In the genomic region with DNA sequence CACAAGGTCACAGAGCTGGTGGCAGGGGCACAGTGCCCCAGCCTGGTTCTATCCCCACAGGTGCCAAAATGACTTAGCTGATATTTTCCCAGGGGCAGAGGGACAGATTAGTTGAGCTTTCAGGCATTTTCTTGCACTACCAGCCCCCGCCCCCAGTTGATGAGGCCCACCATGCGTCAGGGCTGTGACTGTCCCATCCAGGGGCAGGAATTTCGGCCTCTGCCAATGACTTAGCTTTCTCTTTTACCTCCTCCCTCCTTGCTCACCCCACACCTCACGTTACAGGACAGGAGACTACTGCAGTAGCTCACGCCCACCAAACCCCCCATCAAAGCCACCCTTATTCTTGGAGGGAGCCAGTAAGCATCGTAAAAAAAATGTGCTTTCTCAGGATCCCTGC, we compare ENCODE assay signal across 15 cellular contexts. TPM values are rescaled to one million over a fixed set of nuclear protein-coding genes. Genes with fewer than 3 reads are reported as not detected.
DNase-seq lines count a peak whose midpoint lies in the region; ATAC-seq and TF ChIP-seq lines count a peak whose summit lies in the region.
"Had no signal": no experiment of that assay in that cellular context is flagged by ENCODE, and none has a peak within 500 bp of the region (broad histone marks: within the 10 kb centered on the region; RNA-seq: fewer than 3 reads in every experiment).

No MANE protein-coding gene starts in this region.

- H3K36me3 ChIP-seq in IMR-90 (ENCODE audit: control insufficient read depth, insufficient read depth, low read length) = no peaks in the 10 kb centered on the region
- H3K36me3 ChIP-seq: BLaER1 had no signal

- no peaks in the 10 kb centered on the region for H3K79me1 ChIP-seq in IMR-90 (ENCODE audit: low read depth in 1 of 2, low read length in 2 of 2)

- H3K4me1 Mint-ChIP-seq in nephron progenitor cell (peaks cover 34% of the 10 kb centered on the region), MCF 10A (ENCODE audit: insufficient read depth, unreplicated experiment) (no peaks in the 10 kb centered on the region)
- H3K4me1 Mint-ChIP-seq in activated T-cell treated with anti-CD3 and anti-CD28 coated beads, Interleukin-2, amount 50 U/mL, for 72 hours (ENCODE audit: low read depth) = no peaks in the 10 kb centered on the region
- H3K4me1 Mint-ChIP-seq: CD8-positive, alpha-beta memory T cell had no signal

- no peaks in the 10 kb centered on the region for H3K36me3 Mint-ChIP-seq in nephron progenitor cell (ENCODE audit: low read depth)
- no peaks in the 10 kb centered on the region for H3K36me3 Mint-ChIP-seq in activated T-cell treated with anti-CD3 and anti-CD28 coated beads, Interleukin-2, amount 50 U/mL, for 72 hours (ENCODE audit: insufficient read depth in 2 of 2)
- no peaks in the 10 kb centered on the region for H3K36me3 Mint-ChIP-seq in MCF 10A (ENCODE audit: insufficient read depth, unreplicated experiment)
- H3K36me3 Mint-ChIP-seq: CD8-positive, alpha-beta memory T cell had no signal

- H3K9ac ChIP-seq in IMR-90 (ENCODE audit: low read depth, low read length) = no peak overlapping the region
- H3K9ac ChIP-seq: BLaER1 had no signal

- no peak overlapping the region for H2BK5ac ChIP-seq in IMR-90 (ENCODE audit: low read depth, low read length, poor library complexity, severe bottlenecking)

- H3K27ac Mint-ChIP-seq in nephron progenitor cell (no peak overlapping the region), MCF 10A (ENCODE audit: low read depth, unreplicated experiment) (no peak overlapping the region)
- H3K27ac Mint-ChIP-seq in activated T-cell treated with anti-CD3 and anti-CD28 coated beads, Interleukin-2, amount 50 U/mL, for 72 hours = no peak overlapping the region
- H3K27ac Mint-ChIP-seq: CD8-positive, alpha-beta memory T cell had no signal

- no peak overlapping the region for H2BK120ac ChIP-seq in IMR-90 (ENCODE audit: low read depth, low read length)

- no peak overlapping the region for H3K27ac ChIP-seq in IMR-90 (ENCODE audit: insufficient read depth, low read length)
- H3K27ac ChIP-seq: BLaER1 had no signal

- TF ChIP-seq POLR2A in IMR-90 (IDR thresholded peaks at IDR 0.05; ENCODE audit: low read depth, low read length) = no peak

- no peaks in the 10 kb centered on the region for H3K27me3 ChIP-seq in IMR-90 (ENCODE audit: control insufficient read depth, insufficient read depth, low read length)
- H3K27me3 ChIP-seq: BLaER1 had no signal

- H3K9me1 ChIP-seq in IMR-90 (ENCODE audit: insufficient read depth, low read length) = no peaks in the 10 kb centered on the region

- H4K5ac ChIP-seq in IMR-90 (ENCODE audit: low read depth, low read length) = no peak overlapping the region

- no peaks in the 10 kb centered on the region for H3K4me1 ChIP-seq in IMR-90 (ENCODE audit: control insufficient read depth, insufficient read depth, low read length)

- no peak for TF ChIP-seq RAD21 in IMR-90 (IDR thresholded peaks at IDR 0.05; ENCODE audit: low read length)

- WGBS in IMR-90 (ENCODE audit: extremely low coverage in 2 of 2, insufficient read length in 1 of 2), 2 experiments = 40% methylated on average over 2 of the region's 6 CpGs; no CpG with 5 or more reads in 1 of the 2 experiments

- no peak overlapping the region for H3K14ac ChIP-seq in IMR-90 (replicated peaks; ENCODE audit: low read depth, low read length)

- H3K4me3 ChIP-seq in IMR-90 (ENCODE audit: insufficient read depth, low read depth, low read length) (no peak overlapping the region), foreskin fibroblast (ENCODE audit: low read depth in 1 of 2, low read length in 2 of 2) (no peak overlapping the region)
- H3K4me3 ChIP-seq: BLaER1 had no signal

- H4K20me1 ChIP-seq in IMR-90 (ENCODE audit: insufficient read depth, low read length) = no peaks in the 10 kb centered on the region
- H4K20me1 ChIP-seq: BLaER1 had no signal

- no peak overlapping the region for H3K56ac ChIP-seq in IMR-90 (ENCODE audit: extremely low read depth, insufficient read depth, low read length)

- DNase-seq in EL (peak; percentile 1), IMR-90 (no peak), astrocyte of the hippocampus (ENCODE audit: low read depth, low spot score) (peak; percentile 35), nephron progenitor cell (peak; percentile 15), MCF 10A (ENCODE audit: unreplicated experiment) (no peak), foreskin fibroblast (no peak), COLO668 (lab: John Stamatoyannopoulos, UW; ENCODE audit: unreplicated experiment) (no peak)
- no peak for DNase-seq in activated T-cell treated with anti-CD3 and anti-CD28 coated beads, Interleukin-2, amount 50 U/mL, for 72 hours
- DNase-seq: 8988T; AML-193; CD8-positive, alpha-beta memory T cell; GDM1 had no signal

- H3K4me3 Mint-ChIP-seq in nephron progenitor cell = no peak overlapping the region
- H3K4me3 Mint-ChIP-seq in activated T-cell treated with anti-CD3 and anti-CD28 coated beads, Interleukin-2, amount 50 U/mL, for 72 hours = no peak overlapping the region
- no peak overlapping the region for H3K4me3 Mint-ChIP-seq in MCF 10A (ENCODE audit: unreplicated experiment)
- H3K4me3 Mint-ChIP-seq: CD8-positive, alpha-beta memory T cell had no signal

- ATAC-seq in IMR-90 (ENCODE audit: low read depth) = no peak
- ATAC-seq in activated T-cell treated with anti-CD3 and anti-CD28 coated beads, Interleukin-2, amount 50 U/mL, for 72 hours (replicated peaks in 1 of 2) = no peak
- ATAC-seq: HCT116 had no signal

- no peak overlapping the region for H3K23ac ChIP-seq in IMR-90 (ENCODE audit: low read depth, low read length)

- H2BK20ac ChIP-seq in IMR-90 (ENCODE audit: low read depth, low read length) = no peak overlapping the region

- TF ChIP-seq CTCF in IMR-90 (conservative IDR thresholded peaks at IDR 0.05; ENCODE audit: low read depth, low read length) = no peak
- no peak for TF ChIP-seq CTCF in nephron progenitor cell (IDR thresholded peaks at IDR 0.05)
- TF ChIP-seq CTCF in MCF 10A (IDR thresholded peaks at IDR 0.05; ENCODE audit: unreplicated experiment) = no peak
- no peak for TF ChIP-seq CTCF in foreskin fibroblast (IDR thresholded peaks at IDR 0.05; ENCODE audit: low read depth, low read length)

- in situ Hi-C loops in IMR-90 (cut with MboI; ENCODE audit: low sequenced_read_pairs) = no loop called here

- H2AK5ac ChIP-seq in IMR-90 (ENCODE audit: low read depth, low read length) = no peak overlapping the region

- no peak overlapping the region for H4K8ac ChIP-seq in IMR-90 (ENCODE audit: low read depth in 2 of 2, low read length in 2 of 2)

- intact Hi-C loops in IMR-90 (cut with micrococcal nuclease) = no loop called here
- intact Hi-C loops in MCF 10A (cut with micrococcal nuclease) = no loop called here

- no peak overlapping the region for H3K4ac ChIP-seq in IMR-90 (ENCODE audit: low read depth, low read length)

- CTCF ChIA-PET in IMR-90 (lab: Yijun Ruan, JAX) (no interaction called here), MCF 10A (lab: Yijun Ruan, JAX) (interaction anchor here (0.8 to 1.7 kb wide), 4 partner anchors 25 to 281 kb away, joined by 3 to 11 read pairs (median 4); no protein-coding TSS in a partner anchor)

- dilution Hi-C loops in IMR-90 (cut with HindIII; ENCODE audit: low sequenced_read_pairs, unreplicated experiment) = no loop called here

- no peak overlapping the region for H2AK9ac ChIP-seq in IMR-90 (replicated peaks; ENCODE audit: low read depth, low read length, poor library complexity)

- no peak overlapping the region for H3K18ac ChIP-seq in IMR-90 (ENCODE audit: low read depth, low read length)

- BruUV-seq in IMR-90 (replicated peaks; lab: Mats Ljungman, UMichigan) (no TSS peak), MCF 10A (replicated peaks; lab: Mats Ljungman, UMichigan) (no TSS peak)

- no peaks in the 10 kb centered on the region for H3K9me3 Mint-ChIP-seq in nephron progenitor cell
- H3K9me3 Mint-ChIP-seq in activated T-cell treated with anti-CD3 and anti-CD28 coated beads, Interleukin-2, amount 50 U/mL, for 72 hours = no peaks in the 10 kb centered on the region
- H3K9me3 Mint-ChIP-seq in MCF 10A (ENCODE audit: unreplicated experiment) = no peaks in the 10 kb centered on the region
- H3K9me3 Mint-ChIP-seq: CD8-positive, alpha-beta memory T cell had no signal

- POLR2A ChIA-PET in IMR-90 (lab: Charles Lee; ENCODE audit: unreplicated experiment) (no interaction called here), MCF 10A (lab: Yijun Ruan, JAX) (no interaction called here)

- H2AFZ ChIP-seq in IMR-90 (replicated peaks; ENCODE audit: low read length, poor library complexity) = peak overlapping the region; percentile 21

- H3K4me2 ChIP-seq in IMR-90 (ENCODE audit: low read depth, low read length) = no peak overlapping the region
- H3K4me2 ChIP-seq: BLaER1 had no signal

- no peak overlapping the region for H2BK15ac ChIP-seq in IMR-90 (ENCODE audit: low read depth, low read length)

- no peaks in the 10 kb centered on the region for H3K9me3 ChIP-seq in IMR-90 (ENCODE audit: control insufficient read depth, insufficient read depth, low read length)
- H3K9me3 ChIP-seq: BLaER1 had no signal

- H4K91ac ChIP-seq in IMR-90 (ENCODE audit: insufficient read depth, low read depth, low read length) = no peak overlapping the region

- peaks cover 3% of the 10 kb centered on the region for H3K27me3 Mint-ChIP-seq in nephron progenitor cell (ENCODE audit: low read depth, poor library complexity)
- H3K27me3 Mint-ChIP-seq in activated T-cell treated with anti-CD3 and anti-CD28 coated beads, Interleukin-2, amount 50 U/mL, for 72 hours (ENCODE audit: low read depth) = peaks cover 12% of the 10 kb centered on the region
- H3K27me3 Mint-ChIP-seq in MCF 10A (ENCODE audit: insufficient read depth, unreplicated experiment) = peaks cover 12% of the 10 kb centered on the region

TF ChIP-seq in IMR-90, 13 proteins besides CTCF, POLR2A, EP300 and RAD21 (continues in another document):
- TF ChIP-seq, protein P1, sequence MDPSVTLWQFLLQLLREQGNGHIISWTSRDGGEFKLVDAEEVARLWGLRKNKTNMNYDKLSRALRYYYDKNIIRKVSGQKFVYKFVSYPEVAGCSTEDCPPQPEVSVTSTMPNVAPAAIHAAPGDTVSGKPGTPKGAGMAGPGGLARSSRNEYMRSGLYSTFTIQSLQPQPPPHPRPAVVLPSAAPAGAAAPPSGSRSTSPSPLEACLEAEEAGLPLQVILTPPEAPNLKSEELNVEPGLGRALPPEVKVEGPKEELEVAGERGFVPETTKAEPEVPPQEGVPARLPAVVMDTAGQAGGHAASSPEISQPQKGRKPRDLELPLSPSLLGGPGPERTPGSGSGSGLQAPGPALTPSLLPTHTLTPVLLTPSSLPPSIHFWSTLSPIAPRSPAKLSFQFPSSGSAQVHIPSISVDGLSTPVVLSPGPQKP (IDR thresholded peaks at IDR 0.05; ENCODE audit: borderline replicate concordance, low read depth, low read length) = no peak
- TF ChIP-seq MAFK (IDR thresholded peaks at IDR 0.05; ENCODE audit: low read depth, low read length) = no peak
- no peak for TF ChIP-seq MAZ (IDR thresholded peaks at IDR 0.05; ENCODE audit: borderline replicate concordance, low read depth, low read length)
- no peak for TF ChIP-seq FOS (IDR thresholded peaks at IDR 0.05; ENCODE audit: low read depth, low read length)

RNA-seq across cellular contexts. Expression of a gene that starts 31.5 kb away (rescaled TPM):
- total RNA-seq in IMR-90 (2012; rRNA removed) (not detected in 2 replicates), MCF 10A (2022) (not detected in 2 replicates)
- not detected in 2 replicates for polyA plus RNA-seq in IMR-90 (2012; rRNA removed)
- not detected in 2 replicates for polyA plus RNA-seq in IMR-90 (2012; cell fraction: cytosol; rRNA removed)
- not detected in 2 replicates for polyA plus RNA-seq in IMR-90 (2012; cell fraction: nucleus; rRNA removed; ENCODE audit: low replicate concordance)
- not detected for total RNA-seq in activated T-cell treated with anti-CD3 and anti-CD28 coated beads, Interleukin-2, amount 50 U/mL, for 72 hours
- total RNA-seq: HT-29 had no signal
- polyA plus RNA-seq: CD8-positive, alpha-beta memory T cell had no signal

Comparison
In these comparisons a context has a peak if more than half of its experiments do, and no peak if none do; other contexts are left out.
1. DNase-seq: peak in EL (single experiment), astrocyte of the hippocampus (single experiment) and nephron progenitor cell (single experiment); none in IMR-90 (single experiment), activated T-cell treated with anti-CD3 and anti-CD28 coated beads, Interleukin-2, amount 50 U/mL, for 72 hours (0 of 2), MCF 10A (single experiment), foreskin fibroblast (0 of 2) and COLO668 (single experiment).